In the genomic region with DNA sequence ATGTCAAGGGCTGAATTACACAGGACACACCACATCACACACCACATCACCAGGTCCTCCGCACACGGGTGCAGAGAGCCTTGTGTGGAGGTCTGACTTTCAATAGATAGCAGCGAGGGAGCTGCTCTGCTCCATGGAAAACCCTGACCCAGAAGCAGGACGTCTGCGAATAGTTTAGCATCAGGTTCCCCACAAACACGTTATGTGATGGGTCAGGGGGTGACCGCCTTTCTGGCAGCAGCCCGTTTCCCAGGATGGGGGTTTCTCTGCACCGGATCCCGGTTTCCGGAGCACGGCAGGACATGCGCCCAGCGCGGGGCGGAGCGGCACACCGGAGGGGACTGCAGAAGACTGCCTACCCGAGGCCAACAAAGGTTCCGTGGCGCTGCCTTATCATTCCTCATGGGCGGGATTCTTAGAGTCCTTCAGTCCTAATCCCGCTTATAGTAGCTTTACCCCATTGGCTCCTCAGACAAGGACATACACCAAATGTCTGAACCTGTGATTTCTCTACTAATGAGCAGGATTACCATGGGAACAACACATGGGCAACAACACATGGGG, we compare ENCODE assay signal across 7 cellular contexts.
A peak's percentile ranks its signal among the peaks of the same experiment; 100 is the strongest.
DNase-seq lines count a peak whose midpoint lies in the region; ATAC-seq lines count a peak whose summit lies in the region.
"Not testable (repeated sequence)": the region's sequence is repeated elsewhere in the genome, so short reads cannot be mapped to it uniquely, and the experiment has no call there.

No MANE protein-coding gene starts in this region.

- not testable (repeated sequence) for H3K36me3 Mint-ChIP-seq in activated naive CD4-positive, alpha-beta T cell treated with anti-CD3 and anti-CD28 coated beads, Interleukin-2, amount 50 U/mL, for 72 hours; stimulated activated memory B cell treated with anti-CD40 and anti-IgM and Interleukin-4, amounts not matched to agents 10 μg/mL and 1 μg/mL and 100 μg/mL, for 72 hours

- ATAC-seq in GM18498 (IDR thresholded peaks at IDR 0.05; ENCODE audit: unreplicated experiment): peak; percentile 20
- peak; percentile 43 for ATAC-seq in GM21390 (IDR thresholded peaks at IDR 0.05; ENCODE audit: unreplicated experiment)
- ATAC-seq in HG02678 (IDR thresholded peaks at IDR 0.05; ENCODE audit: unreplicated experiment): peak; percentile 49
- ATAC-seq in HG03469 (IDR thresholded peaks at IDR 0.05; ENCODE audit: unreplicated experiment): peak; percentile 31
- peak; percentile 22 to 39 for ATAC-seq in activated naive CD4-positive, alpha-beta T cell treated with anti-CD3 and anti-CD28 coated beads, Interleukin-2, amount 50 U/mL, for 72 hours
- ATAC-seq in Right ventricle myocardium superior (ENCODE audit: poor library complexity): peak; percentile 18
- peak; percentile 39 for ATAC-seq in stimulated activated memory B cell treated with anti-CD40 and anti-IgM and Interleukin-4, amounts not matched to agents 10 μg/mL and 1 μg/mL and 100 μg/mL, for 72 hours

- H3K9me3 Mint-ChIP-seq in activated naive CD4-positive, alpha-beta T cell treated with anti-CD3 and anti-CD28 coated beads, Interleukin-2, amount 50 U/mL, for 72 hours; stimulated activated memory B cell treated with anti-CD40 and anti-IgM and Interleukin-4, amounts not matched to agents 10 μg/mL and 1 μg/mL and 100 μg/mL, for 72 hours: not testable (repeated sequence)

- H3K4me3 Mint-ChIP-seq in stimulated activated memory B cell treated with anti-CD40 and anti-IgM and Interleukin-4, amounts not matched to agents 10 μg/mL and 1 μg/mL and 100 μg/mL, for 72 hours: not testable (repeated sequence)

- intact Hi-C loops in Right ventricle myocardium superior (cut with DNase I): not testable (repeated sequence)

- H3K27ac Mint-ChIP-seq in activated naive CD4-positive, alpha-beta T cell treated with anti-CD3 and anti-CD28 coated beads, Interleukin-2, amount 50 U/mL, for 72 hours; stimulated activated memory B cell treated with anti-CD40 and anti-IgM and Interleukin-4, amounts not matched to agents 10 μg/mL and 1 μg/mL and 100 μg/mL, for 72 hours: not testable (repeated sequence)

- not testable (repeated sequence) for DNase-seq in activated naive CD4-positive, alpha-beta T cell treated with anti-CD3 and anti-CD28 coated beads, Interleukin-2, amount 50 U/mL, for 72 hours (ENCODE audit: low spot score in 2 of 2); Right ventricle myocardium superior

- not testable (repeated sequence) for H3K4me1 Mint-ChIP-seq in stimulated activated memory B cell treated with anti-CD40 and anti-IgM and Interleukin-4, amounts not matched to agents 10 μg/mL and 1 μg/mL and 100 μg/mL, for 72 hours

- not testable (repeated sequence) for H3K27me3 Mint-ChIP-seq in stimulated activated memory B cell treated with anti-CD40 and anti-IgM and Interleukin-4, amounts not matched to agents 10 μg/mL and 1 μg/mL and 100 μg/mL, for 72 hours
